8 cellular contexts compared by ENCODE assay signal in genomic region chr1:173429517-173430477, GRCh38. TPM values are rescaled to one million over a fixed set of nuclear protein-coding genes. Genes with fewer than 3 reads are reported as not detected.
A peak's percentile ranks its signal among the peaks of the same experiment; 100 is the strongest.
DNase-seq lines count a peak whose midpoint lies in the region; ATAC-seq and TF ChIP-seq lines count a peak whose summit lies in the region.

No MANE protein-coding gene starts in this region.

- H3K4me3 Mint-ChIP-seq in activated CD8-positive, alpha-beta T cell treated with anti-CD3 and anti-CD28 coated beads, Interleukin-2, amount 10 ng/mL, durations not matched to agents 7 days and 5 days = peak overlapping the region; percentile 60
- peak overlapping the region; percentile 44 for H3K4me3 Mint-ChIP-seq in mesothelial cell of epicardium

- peak overlapping the region; percentile 54 for H3K4me3 ChIP-seq in endocrine pancreas (ENCODE audit: control insufficient read depth, insufficient read depth, low read length)

- H3K27me3 ChIP-seq in endocrine pancreas (ENCODE audit: control insufficient read depth, insufficient read depth, low read length) = no peaks in the 10 kb centered on the region

- H3K9ac ChIP-seq in endocrine pancreas (ENCODE audit: control insufficient read depth, insufficient read depth, low read length) = no peak overlapping the region

- no peaks in the 10 kb centered on the region for H3K36me3 ChIP-seq in endocrine pancreas (ENCODE audit: control insufficient read depth, insufficient read depth, low read length)

- H3K27me3 Mint-ChIP-seq in activated CD8-positive, alpha-beta T cell treated with anti-CD3 and anti-CD28 coated beads, Interleukin-2, amount 10 ng/mL, durations not matched to agents 7 days and 5 days (ENCODE audit: low read depth) = no peaks in the 10 kb centered on the region
- no peaks in the 10 kb centered on the region for H3K27me3 Mint-ChIP-seq in mesothelial cell of epicardium (ENCODE audit: low read depth)

- peaks cover 8% of the 10 kb centered on the region for H3K4me1 ChIP-seq in endocrine pancreas (ENCODE audit: control insufficient read depth, insufficient read depth, low read length)

- DNase-seq in NCI-H345 (lab: John Stamatoyannopoulos, UW) = peak; percentile 50
- DNase-seq in NCI-H345 treated with DMSO at 0.1 percent for 48 hours (lab: John Stamatoyannopoulos, UW; ENCODE audit: unreplicated experiment) = no peak
- peak; percentile 21 for DNase-seq in NCI-H774 (lab: John Stamatoyannopoulos, UW)
- peak; percentile 80 for DNase-seq in activated CD8-positive, alpha-beta T cell treated with anti-CD3 and anti-CD28 coated beads, Interleukin-2, amount 10 ng/mL, durations not matched to agents 7 days and 5 days
- DNase-seq in mesothelial cell of epicardium (ENCODE audit: low spot score in 2 of 2, unreplicated experiment in 2 of 2) = peak; percentile 52 to 78
- DNase-seq in stimulated activated CD8-positive, alpha-beta memory T cell treated with anti-CD3 and anti-CD28 coated beads, Interleukin-15, amount 100 ng/mL, for 48 hours (ENCODE audit: low read depth in 2 of 2) = peak; percentile 35 to 48

- ATAC-seq in HG03039 (IDR thresholded peaks at IDR 0.05; ENCODE audit: unreplicated experiment) = peak; percentile 68
- peak; percentile 88 for ATAC-seq in activated CD8-positive, alpha-beta T cell treated with anti-CD3 and anti-CD28 coated beads, Interleukin-2, amount 10 ng/mL, durations not matched to agents 7 days and 5 days

- peak; percentile 39 for TF ChIP-seq CTCF in mesothelial cell of epicardium (IDR thresholded peaks at IDR 0.05; ENCODE audit: unreplicated experiment)

- peaks cover 31% of the 10 kb centered on the region for H3K4me1 Mint-ChIP-seq in activated CD8-positive, alpha-beta T cell treated with anti-CD3 and anti-CD28 coated beads, Interleukin-2, amount 10 ng/mL, durations not matched to agents 7 days and 5 days (ENCODE audit: low read depth)
- peaks cover 17% of the 10 kb centered on the region for H3K4me1 Mint-ChIP-seq in mesothelial cell of epicardium

- POLR2A ChIA-PET in activated CD8-positive, alpha-beta T cell treated with anti-CD3 and anti-CD28 coated beads, Interleukin-2, amount 10 ng/mL, durations not matched to agents 7 days and 5 days (lab: Charles Lee) = interaction anchor here (1.0 to 1.8 kb wide), 4 partner anchors 46 to 394 kb away, joined by 3 to 8 read pairs (median 6); partner anchors contain the start of gene KLHL20

- H3K9me3 Mint-ChIP-seq in activated CD8-positive, alpha-beta T cell treated with anti-CD3 and anti-CD28 coated beads, Interleukin-2, amount 10 ng/mL, durations not matched to agents 7 days and 5 days (ENCODE audit: insufficient read depth) = no peaks in the 10 kb centered on the region
- H3K9me3 Mint-ChIP-seq in mesothelial cell of epicardium = no peaks in the 10 kb centered on the region

- no peaks in the 10 kb centered on the region for H3K9me3 ChIP-seq in endocrine pancreas (ENCODE audit: control insufficient read depth, low read length)

- peak overlapping the region; percentile 86 for H3K27ac Mint-ChIP-seq in activated CD8-positive, alpha-beta T cell treated with anti-CD3 and anti-CD28 coated beads, Interleukin-2, amount 10 ng/mL, durations not matched to agents 7 days and 5 days
- peak overlapping the region; percentile 89 for H3K27ac Mint-ChIP-seq in mesothelial cell of epicardium

- peaks cover 2% of the 10 kb centered on the region for H3K36me3 Mint-ChIP-seq in activated CD8-positive, alpha-beta T cell treated with anti-CD3 and anti-CD28 coated beads, Interleukin-2, amount 10 ng/mL, durations not matched to agents 7 days and 5 days (ENCODE audit: low read depth)
- no peaks in the 10 kb centered on the region for H3K36me3 Mint-ChIP-seq in mesothelial cell of epicardium

- CTCF ChIA-PET in activated CD8-positive, alpha-beta T cell treated with anti-CD3 and anti-CD28 coated beads, Interleukin-2, amount 10 ng/mL, durations not matched to agents 7 days and 5 days (lab: Charles Lee) = interaction anchor here (0.6 to 3.6 kb wide), 60 partner anchors 9 to 1317 kb away, joined by 3 to 63 read pairs (median 5); partner anchors contain the start of genes CENPL, DARS2, GAS5 and KLHL20

RNA-seq across cellular contexts. Expression of gene PRDX6, which starts 47.3 kb away (rescaled TPM):
- total RNA-seq in activated CD8-positive, alpha-beta T cell treated with anti-CD3 and anti-CD28 coated beads, Interleukin-2, amount 10 ng/mL, durations not matched to agents 7 days and 5 days = 100 to 1,000 TPM; 144 to 155 TPM
- total RNA-seq in mesothelial cell of epicardium = 194 to 211 TPM (median 211 TPM) in 3 replicates
